Comparison of ENCODE assay signal across 15 cellular contexts in genomic region chrX:112043997-112044396, GRCh38. TPM values are rescaled to one million over a fixed set of nuclear protein-coding genes. Genes with fewer than 3 reads are reported as not detected.
DNase-seq lines count a peak whose midpoint lies in the region; ATAC-seq and TF ChIP-seq lines count a peak whose summit lies in the region.
"Had no signal": no experiment of that assay in that cellular context is flagged by ENCODE, and none has a peak within 500 bp of the region (broad histone marks: within the 10 kb centered on the region; RNA-seq: fewer than 3 reads in every experiment).

No MANE protein-coding gene starts in this region.

- DNase-seq in NCI-H345 (lab: John Stamatoyannopoulos, UW) (peak; percentile 7), NCI-H345 treated with DMSO at 0.1 percent for 48 hours (lab: John Stamatoyannopoulos, UW; ENCODE audit: unreplicated experiment) (no peak), NAMALWA (ENCODE audit: low spot score) (peak; percentile 40), chondrocyte (ENCODE audit: low spot score) (no peak), progenitor cell of endocrine pancreas (ENCODE audit: low spot score, unreplicated experiment) (no peak), left lobe of liver (ENCODE audit: low spot score) (no peak)
- DNase-seq: activated CD4-positive, alpha-beta T cell treated with anti-CD3 and anti-CD28 coated beads for 4 hours; activated naive CD8-positive, alpha-beta T cell treated with anti-CD3 and anti-CD28 coated beads, Interleukin-2, amount 10 ng/mL, durations not matched to agents 7 days and 5 days; mucosa of descending colon; NCI-H526 treated with DMSO at 0.1 percent for 48 hours; stimulated activated CD4-positive, alpha-beta T cell treated with anti-CD3 and anti-CD28 coated beads, Interleukin-2, amount 100 ng/mL, for 48 hours; transverse colon had no signal

- H3K9me3 Mint-ChIP-seq in chondrocyte (ENCODE audit: low read depth): no peaks in the 10 kb centered on the region
- H3K9me3 Mint-ChIP-seq in progenitor cell of endocrine pancreas (ENCODE audit: low read depth): no peaks in the 10 kb centered on the region
- H3K9me3 Mint-ChIP-seq: activated naive CD8-positive, alpha-beta T cell treated with anti-CD3 and anti-CD28 coated beads, Interleukin-2, amount 10 ng/mL, durations not matched to agents 7 days and 5 days had no signal

- TF ChIP-seq CTCF in chondrocyte (IDR thresholded peaks at IDR 0.05): peak; percentile 60
- peak; percentile 79 for TF ChIP-seq CTCF in progenitor cell of endocrine pancreas (IDR thresholded peaks at IDR 0.05; ENCODE audit: unreplicated experiment)

- H3K36me3 Mint-ChIP-seq in chondrocyte (ENCODE audit: low read depth) (no peaks in the 10 kb centered on the region), progenitor cell of endocrine pancreas (ENCODE audit: insufficient read depth) (no peaks in the 10 kb centered on the region)
- H3K36me3 Mint-ChIP-seq: activated naive CD8-positive, alpha-beta T cell treated with anti-CD3 and anti-CD28 coated beads, Interleukin-2, amount 10 ng/mL, durations not matched to agents 7 days and 5 days had no signal

- H3K27me3 Mint-ChIP-seq in chondrocyte (ENCODE audit: low read depth): peaks cover 13% of the 10 kb centered on the region
- no peaks in the 10 kb centered on the region for H3K27me3 Mint-ChIP-seq in progenitor cell of endocrine pancreas

- no peak for ATAC-seq in GM19324 (IDR thresholded peaks at IDR 0.05; ENCODE audit: low FRiP score, unreplicated experiment)
- ATAC-seq in HG03175 (IDR thresholded peaks at IDR 0.05; ENCODE audit: unreplicated experiment): no peak
- no peak for ATAC-seq in left lobe of liver
- ATAC-seq: mucosa of descending colon had no signal

- H3K4me1 Mint-ChIP-seq in chondrocyte (ENCODE audit: low read depth) (no peaks in the 10 kb centered on the region), progenitor cell of endocrine pancreas (ENCODE audit: low read depth) (peaks cover 1% of the 10 kb centered on the region)
- H3K4me1 Mint-ChIP-seq: activated naive CD8-positive, alpha-beta T cell treated with anti-CD3 and anti-CD28 coated beads, Interleukin-2, amount 10 ng/mL, durations not matched to agents 7 days and 5 days had no signal

- H3K27ac Mint-ChIP-seq in chondrocyte (ENCODE audit: unreplicated experiment) (no peak overlapping the region), progenitor cell of endocrine pancreas (no peak overlapping the region)
- H3K27ac Mint-ChIP-seq: activated naive CD8-positive, alpha-beta T cell treated with anti-CD3 and anti-CD28 coated beads, Interleukin-2, amount 10 ng/mL, durations not matched to agents 7 days and 5 days had no signal

- no peak overlapping the region for H3K4me3 Mint-ChIP-seq in chondrocyte (ENCODE audit: unreplicated experiment)
- H3K4me3 Mint-ChIP-seq in progenitor cell of endocrine pancreas (ENCODE audit: low read depth): no peak overlapping the region
- H3K4me3 Mint-ChIP-seq: activated naive CD8-positive, alpha-beta T cell treated with anti-CD3 and anti-CD28 coated beads, Interleukin-2, amount 10 ng/mL, durations not matched to agents 7 days and 5 days had no signal

RNA-seq across cellular contexts. Expression of gene TRPC5, which starts 38.6 kb away (rescaled TPM):
- total RNA-seq in chondrocyte: not detected in 3 replicates
- not detected in 2 replicates for total RNA-seq in progenitor cell of endocrine pancreas
- total RNA-seq in left lobe of liver: 1.3 TPM
- total RNA-seq: activated naive CD8-positive, alpha-beta T cell treated with anti-CD3 and anti-CD28 coated beads, Interleukin-2, amount 10 ng/mL, durations not matched to agents 7 days and 5 days; mucosa of descending colon; transverse colon had no signal

RNA-seq across cellular contexts. Expression of gene RTL4, which starts 38.8 kb away (rescaled TPM):
- total RNA-seq in chondrocyte (not detected in 3 replicates), progenitor cell of endocrine pancreas (not detected in 2 replicates), left lobe of liver (0.55 TPM)
- total RNA-seq: activated naive CD8-positive, alpha-beta T cell treated with anti-CD3 and anti-CD28 coated beads, Interleukin-2, amount 10 ng/mL, durations not matched to agents 7 days and 5 days; esophagus muscularis mucosa; mucosa of descending colon; transverse colon had no signal

Comparison
In these comparisons a context has a peak if more than half of its experiments do, and no peak if none do; other contexts are left out.
1. DNase-seq: peak in NCI-H345 (single experiment) and NAMALWA (single experiment); none in NCI-H345 treated with DMSO at 0.1 percent for 48 hours (single experiment), chondrocyte (single experiment), progenitor cell of endocrine pancreas (single experiment) and left lobe of liver (single experiment).